Comparison of ENCODE assay signal across 12 cellular contexts in genomic region chr15:94607176-94607654, GRCh38.
DNase-seq lines count a peak whose midpoint lies in the region; ATAC-seq and TF ChIP-seq lines count a peak whose summit lies in the region.
"Had no signal": no experiment of that assay in that cellular context is flagged by ENCODE, and none has a peak within 500 bp of the region (broad histone marks: within the 10 kb centered on the region; RNA-seq: fewer than 3 reads in every experiment).

No MANE protein-coding gene starts in this region.

- H3K27ac Mint-ChIP-seq in stimulated activated naive CD8-positive, alpha-beta T cell treated with anti-CD3 and anti-CD28 coated beads, Interleukin-15, amount 100 ng/mL, for 72 hours = peak overlapping the region; percentile 9 to 30
- peak overlapping the region; percentile 19 for H3K27ac Mint-ChIP-seq in central memory CD8-positive, alpha-beta T cell (ENCODE audit: low read depth)
- H3K27ac Mint-ChIP-seq: memory B cell had no signal

- no peak for DNase-seq in stimulated activated naive CD8-positive, alpha-beta T cell treated with anti-CD3 and anti-CD28 coated beads, Interleukin-15, amount 100 ng/mL, for 72 hours
- no peak for DNase-seq in stimulated activated naive CD8-positive, alpha-beta T cell treated with anti-CD3 and anti-CD28 coated beads, Interleukin-15, Interleukin-2, amounts not matched to agents 100 U/mL and 50 U/mL, for 24 hours
- no peak for DNase-seq in central memory CD8-positive, alpha-beta T cell (ENCODE audit: low spot score in 2 of 2)
- peak; percentile 39 to 87 for DNase-seq in lower leg skin (ENCODE audit: low spot score in 2 of 2)
- no peak for DNase-seq in AG20443 (ENCODE audit: low spot score)
- DNase-seq in NCI-H2081 (lab: John Stamatoyannopoulos, UW) = no peak
- no peak for DNase-seq in NCI-H2107 (lab: John Stamatoyannopoulos, UW)
- DNase-seq: IMR-90, trophoblast cell had no signal

- WGBS in lower leg skin, 2 donors = 46 to 47% methylated on average over 7 of the region's 7 CpGs

- H3K9me3 Mint-ChIP-seq in stimulated activated naive CD8-positive, alpha-beta T cell treated with anti-CD3 and anti-CD28 coated beads, Interleukin-15, amount 100 ng/mL, for 72 hours = peaks cover 0 to 7% of the 10 kb centered on the region in 2 donors
- no peaks in the 10 kb centered on the region for H3K9me3 Mint-ChIP-seq in central memory CD8-positive, alpha-beta T cell

- no peak for TF ChIP-seq CTCF in lower leg skin (IDR thresholded peaks at IDR 0.05)

- peaks cover 73% of the 10 kb centered on the region for H3K27me3 Mint-ChIP-seq in stimulated activated naive CD8-positive, alpha-beta T cell treated with anti-CD3 and anti-CD28 coated beads, Interleukin-15, amount 100 ng/mL, for 72 hours
- peaks cover 23% of the 10 kb centered on the region for H3K27me3 Mint-ChIP-seq in central memory CD8-positive, alpha-beta T cell

- intact Hi-C loops in lower leg skin (cut with DNase I; ENCODE audit: low total_unique reads) = no loop called here

- no peak for TF ChIP-seq POLR2A in lower leg skin (IDR thresholded peaks at IDR 0.05)

- H3K36me3 Mint-ChIP-seq in central memory CD8-positive, alpha-beta T cell (ENCODE audit: insufficient read depth) = no peaks in the 10 kb centered on the region
- H3K36me3 Mint-ChIP-seq: memory B cell had no signal

- no peak for ATAC-seq in stimulated activated naive CD8-positive, alpha-beta T cell treated with anti-CD3 and anti-CD28 coated beads, Interleukin-15, amount 100 ng/mL, for 72 hours
- no peak for ATAC-seq in stimulated activated naive CD8-positive, alpha-beta T cell treated with anti-CD3 and anti-CD28 coated beads, Interleukin-15, Interleukin-2, amounts not matched to agents 100 U/mL and 50 U/mL, for 24 hours
- ATAC-seq in central memory CD8-positive, alpha-beta T cell (replicated peaks; ENCODE audit: extremely low read depth, poor library complexity, severe bottlenecking) = no peak
- ATAC-seq in GM18502 (IDR thresholded peaks at IDR 0.05; ENCODE audit: poor library complexity, unreplicated experiment) = no peak
- ATAC-seq: activated CD4-positive, CD25-positive, alpha-beta regulatory T cell treated with anti-CD3 and anti-CD28 coated beads, Interleukin-2, amount 50 U/mL, for 24 hours had no signal

- peaks cover 26% of the 10 kb centered on the region for H3K4me1 Mint-ChIP-seq in stimulated activated naive CD8-positive, alpha-beta T cell treated with anti-CD3 and anti-CD28 coated beads, Interleukin-15, amount 100 ng/mL, for 72 hours
- H3K4me1 Mint-ChIP-seq in central memory CD8-positive, alpha-beta T cell = peaks cover 14% of the 10 kb centered on the region

- no peak overlapping the region for H3K4me3 ChIP-seq in lower leg skin (ENCODE audit: low read depth, poor library complexity, severe bottlenecking)

- peak overlapping the region in 1 of 2 donors; percentile 1 for H3K4me3 Mint-ChIP-seq in stimulated activated naive CD8-positive, alpha-beta T cell treated with anti-CD3 and anti-CD28 coated beads, Interleukin-15, amount 100 ng/mL, for 72 hours
- no peak overlapping the region for H3K4me3 Mint-ChIP-seq in central memory CD8-positive, alpha-beta T cell
- H3K4me3 Mint-ChIP-seq: memory B cell had no signal

Comparison
In these comparisons a context has a peak if more than half of its experiments do, and no peak if none do; other contexts are left out.
1. DNase-seq: peak in lower leg skin (2 of 2); none in stimulated activated naive CD8-positive, alpha-beta T cell treated with anti-CD3 and anti-CD28 coated beads, Interleukin-15, amount 100 ng/mL, for 72 hours (0 of 2), stimulated activated naive CD8-positive, alpha-beta T cell treated with anti-CD3 and anti-CD28 coated beads, Interleukin-15, Interleukin-2, amounts not matched to agents 100 U/mL and 50 U/mL, for 24 hours (single experiment), central memory CD8-positive, alpha-beta T cell (0 of 2), AG20443 (single experiment), NCI-H2081 (0 of 2) and NCI-H2107 (single experiment).